ENCODE assay signal across 30 cellular contexts in the genomic region with DNA sequence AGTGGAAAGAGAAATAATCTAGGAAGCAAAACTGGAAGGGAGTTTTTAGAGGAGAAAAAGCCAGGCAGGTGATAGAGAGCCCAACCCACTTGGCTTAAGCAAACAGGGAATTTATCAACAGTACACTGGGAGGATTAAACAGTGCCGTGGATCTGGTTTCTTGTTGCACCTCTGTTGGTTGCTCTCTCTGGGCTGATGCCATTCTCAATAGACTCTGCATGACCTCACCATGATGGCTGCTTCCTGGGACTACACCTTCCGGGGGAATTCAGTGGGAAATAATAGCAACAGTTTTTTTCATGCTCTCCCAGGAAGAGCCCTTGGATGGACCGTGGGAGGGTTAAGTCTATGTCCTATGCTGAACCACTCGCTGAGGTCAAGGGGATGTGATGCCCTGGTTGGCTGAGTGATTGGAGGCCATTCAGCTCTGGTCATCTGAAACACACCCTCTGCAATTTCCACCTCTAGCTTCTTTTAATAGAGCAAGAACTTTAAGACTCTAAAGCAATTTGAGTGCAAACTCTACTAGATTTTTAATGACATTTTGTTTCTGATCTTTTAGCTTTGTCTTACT.
A peak's percentile ranks its signal among the peaks of the same experiment; 100 is the strongest.
DNase-seq lines count a peak whose midpoint lies in the region; ATAC-seq and TF ChIP-seq lines count a peak whose summit lies in the region.
"Had no signal": no experiment of that assay in that cellular context is flagged by ENCODE, and none has a peak within 500 bp of the region (broad histone marks: within the 10 kb centered on the region; RNA-seq: fewer than 3 reads in every experiment).

No MANE protein-coding gene starts in this region.

- no peaks in the 10 kb centered on the region for H3K4me1 ChIP-seq in breast epithelium
- H3K4me1 ChIP-seq: Caco-2 had no signal

- H3K4me3 ChIP-seq in breast epithelium, result no peak overlapping the region
- H3K4me3 ChIP-seq: hepatocyte, lung, mucosa of descending colon had no signal

- no peak overlapping the region for H3K4me3 Mint-ChIP-seq in HFFc6
- H3K4me3 Mint-ChIP-seq: activated B cell treated with CpG ODN at 0.5 μM for 24 hours; activated naive CD8-positive, alpha-beta T cell; activated T-cell treated with anti-CD3 and anti-CD28 coated beads, Interleukin-2, amount 50 U/mL, for 24 hours; H9; natural killer cell; stimulated activated memory B cell treated with anti-CD40 and anti-IgM and Interleukin-4, amounts not matched to agents 10 μg/mL and 1 μg/mL and 100 μg/mL, for 72 hours; type B pancreatic cell had no signal

- peaks cover 6% of the 10 kb centered on the region for H3K27me3 Mint-ChIP-seq in HFFc6 (ENCODE audit: insufficient read depth)
- H3K27me3 Mint-ChIP-seq: activated T-cell treated with anti-CD3 and anti-CD28 coated beads, Interleukin-2, amount 50 U/mL, for 24 hours had no signal

- H3K9me3 Mint-ChIP-seq in HFFc6, result no peaks in the 10 kb centered on the region
- H3K9me3 Mint-ChIP-seq: activated B cell treated with CpG ODN at 0.5 μM for 24 hours; activated T-cell treated with anti-CD3 and anti-CD28 coated beads, Interleukin-2, amount 50 U/mL, for 24 hours; H9; stimulated activated memory B cell treated with anti-CD40 and anti-IgM and Interleukin-4, amounts not matched to agents 10 μg/mL and 1 μg/mL and 100 μg/mL, for 72 hours; type B pancreatic cell had no signal

- TF ChIP-seq CTCF in breast epithelium (IDR thresholded peaks at IDR 0.05) (no peak), HFFc6 (IDR thresholded peaks at IDR 0.05) (no peak)

- ATAC-seq in HG03342 (IDR thresholded peaks at IDR 0.05; ENCODE audit: unreplicated experiment) (no peak), GM21367 (IDR thresholded peaks at IDR 0.05; ENCODE audit: unreplicated experiment) (no peak)
- ATAC-seq: left cardiac atrium; mucosa of descending colon; natural killer cell; stimulated activated memory B cell treated with anti-CD40 and anti-IgM and Interleukin-4, amounts not matched to agents 10 μg/mL and 1 μg/mL and 100 μg/mL, for 72 hours had no signal

- H3K27ac Mint-ChIP-seq in HFFc6, result no peak overlapping the region
- H3K27ac Mint-ChIP-seq: activated B cell treated with CpG ODN at 0.5 μM for 24 hours; activated naive CD8-positive, alpha-beta T cell; activated T-cell treated with anti-CD3 and anti-CD28 coated beads, Interleukin-2, amount 50 U/mL, for 24 hours; H9; natural killer cell; stimulated activated memory B cell treated with anti-CD40 and anti-IgM and Interleukin-4, amounts not matched to agents 10 μg/mL and 1 μg/mL and 100 μg/mL, for 72 hours; type B pancreatic cell had no signal

- no peak for TF ChIP-seq POLR2A in breast epithelium (IDR thresholded peaks at IDR 0.05)

- H3K36me3 Mint-ChIP-seq in HFFc6 (ENCODE audit: low read depth), result no peaks in the 10 kb centered on the region
- H3K36me3 Mint-ChIP-seq: activated naive CD8-positive, alpha-beta T cell; natural killer cell; stimulated activated memory B cell treated with anti-CD40 and anti-IgM and Interleukin-4, amounts not matched to agents 10 μg/mL and 1 μg/mL and 100 μg/mL, for 72 hours; type B pancreatic cell had no signal

- intact Hi-C loops in breast epithelium (cut with DNase I; ENCODE audit: low total_unique reads), result no loop called here

- no peaks in the 10 kb centered on the region for H3K4me1 Mint-ChIP-seq in HFFc6 (ENCODE audit: low read depth)
- H3K4me1 Mint-ChIP-seq: activated B cell treated with CpG ODN at 0.5 μM for 24 hours; stimulated activated memory B cell treated with anti-CD40 and anti-IgM and Interleukin-4, amounts not matched to agents 10 μg/mL and 1 μg/mL and 100 μg/mL, for 72 hours had no signal

- no peaks in the 10 kb centered on the region for H3K36me3 ChIP-seq in breast epithelium

- no peaks in the 10 kb centered on the region for H3K9me3 ChIP-seq in breast epithelium
- H3K9me3 ChIP-seq: Caco-2, mucosa of descending colon, SK-N-SH had no signal

- DNase-seq in NCI-H1417 (lab: John Stamatoyannopoulos, UW) (peak in 2 of 3 experiments; percentile 8 to 11), NCI-H1417 treated with DMSO at 0.1 percent for 48 hours (lab: John Stamatoyannopoulos, UW) (no peak), NCI-H2196 (lab: John Stamatoyannopoulos, UW; ENCODE audit: unreplicated experiment) (peak; percentile 60), RPMI7951 (ENCODE audit: low read depth) (peak; percentile 22), breast epithelium (ENCODE audit: low spot score in 2 of 2) (no peak), HFFc6 (no peak)
- DNase-seq: 8988T; activated B cell treated with CpG ODN at 0.5 μM for 24 hours; activated effector memory CD4-positive, alpha-beta T cell treated with anti-CD3 and anti-CD28 coated beads, Interleukin-2, amount 50 U/mL, for 16 hours; activated T-cell treated with anti-CD3 and anti-CD28 coated beads, Interleukin-2, amount 50 U/mL, for 24 hours; C1 segment of cervical spinal cord; Caco-2; effector CD4-positive, alpha-beta T cell; H9; Karpas-422; left cardiac atrium; mucosa of descending colon; natural killer cell; NCI-H1436 treated with DMSO at 0.1 percent for 48 hours; NCI-H446; occipital lobe; SK-N-SH; stimulated activated CD4-positive, alpha-beta T cell treated with anti-CD3 and anti-CD28 coated beads, Interleukin-15, amount 100 ng/mL, for 24 hours had no signal

- no peaks in the 10 kb centered on the region for H3K27me3 ChIP-seq in breast epithelium
- H3K27me3 ChIP-seq: hepatocyte had no signal

- no peak overlapping the region for H3K27ac ChIP-seq in breast epithelium
- H3K27ac ChIP-seq: hepatocyte had no signal

Comparison
In these comparisons a context has a peak if more than half of its experiments do, and no peak if none do; other contexts are left out.
1. DNase-seq: peak in NCI-H1417 (2 of 3), NCI-H2196 (single experiment) and RPMI7951 (single experiment); none in NCI-H1417 treated with DMSO at 0.1 percent for 48 hours (single experiment), breast epithelium (0 of 2) and HFFc6 (single experiment).